ENCODE assay signal across 9 cellular contexts in the genomic region with DNA sequence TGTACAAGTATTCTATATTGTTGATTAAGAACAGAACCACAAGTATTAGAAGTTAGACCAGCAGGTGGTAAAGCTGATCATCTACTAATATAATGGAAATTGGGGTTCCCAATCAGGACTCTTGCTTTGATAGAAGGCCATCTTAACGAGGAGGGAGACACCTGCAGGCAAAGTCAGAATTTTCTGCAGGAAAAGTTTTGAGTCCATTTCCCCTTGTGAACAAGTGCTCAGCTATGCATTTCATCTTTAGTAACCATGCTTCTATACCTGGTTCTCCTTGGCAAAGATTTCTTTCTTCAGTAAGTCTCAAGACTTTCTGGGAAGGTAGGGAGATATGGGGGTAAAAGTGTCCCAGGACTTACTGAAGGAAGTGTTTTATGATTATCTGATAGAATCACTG. TPM values are rescaled to one million over a fixed set of nuclear protein-coding genes. Genes with fewer than 3 reads are reported as not detected.
DNase-seq lines count a peak whose midpoint lies in the region; ATAC-seq, FAIRE-seq and TF ChIP-seq lines count a peak whose summit lies in the region.
"Had no signal": no experiment of that assay in that cellular context is flagged by ENCODE, and none has a peak within 500 bp of the region (broad histone marks: within the 10 kb centered on the region; RNA-seq: fewer than 3 reads in every experiment).

No MANE protein-coding gene starts in this region.

- intact Hi-C loops in activated naive CD4-positive, alpha-beta T cell treated with anti-CD3 and anti-CD28 coated beads for 36 hours (cut with micrococcal nuclease) = loop anchor here (1.0 kb wide), 1 partner anchor 449 kb away; no protein-coding TSS in a partner anchor
- intact Hi-C loops in kidney (cut with DNase I) = no loop called here

- no peak for ATAC-seq in GM19324 (IDR thresholded peaks at IDR 0.05; ENCODE audit: low FRiP score, unreplicated experiment)

- no peak for FAIRE-seq in kidney (lab: Jason Lieb, UNC)

- H3K36me3 Mint-ChIP-seq in activated naive CD4-positive, alpha-beta T cell treated with anti-CD3 and anti-CD28 coated beads for 36 hours (ENCODE audit: low read depth) = no peaks in the 10 kb centered on the region

- TF ChIP-seq CTCF in retinal pigment epithelial cell (conservative IDR thresholded peaks at IDR 0.05; ENCODE audit: low read depth, low read length) = peak; percentile 44
- TF ChIP-seq CTCF in kidney (IDR thresholded peaks at IDR 0.05; ENCODE audit: borderline replicate concordance, extremely low read depth, insufficient read depth) = no peak

- no peaks in the 10 kb centered on the region for H3K9me3 ChIP-seq in kidney (ENCODE audit: control insufficient read depth in 1 of 2, low read length in 2 of 2)

- H3K4me3 Mint-ChIP-seq in activated naive CD4-positive, alpha-beta T cell treated with anti-CD3 and anti-CD28 coated beads for 36 hours = no peak overlapping the region

- DNase-seq in activated naive CD4-positive, alpha-beta T cell treated with anti-CD3 and anti-CD28 coated beads for 36 hours = peak; percentile 26
- no peak for DNase-seq in activated naive CD4-positive, alpha-beta T cell treated with anti-CD3 and anti-CD28 coated beads, Interleukin-2, amount 50 U/mL, for 16 hours
- peak; percentile 52 for DNase-seq in NAMALWA (ENCODE audit: low spot score)
- peak; percentile 55 for DNase-seq in dermis blood vessel endothelial cell
- no peak for DNase-seq in retinal pigment epithelial cell (ENCODE audit: low read depth)
- DNase-seq in kidney = no peak
- no peak for DNase-seq in dedifferentiated amniotic fluid mesenchymal stem cell (ENCODE audit: extremely low spot score)
- DNase-seq: central memory CD4-positive, alpha-beta T cell had no signal

- H3K4me1 Mint-ChIP-seq in activated naive CD4-positive, alpha-beta T cell treated with anti-CD3 and anti-CD28 coated beads for 36 hours (ENCODE audit: low read depth) = peaks cover 9% of the 10 kb centered on the region

- no peaks in the 10 kb centered on the region for H3K9me3 Mint-ChIP-seq in activated naive CD4-positive, alpha-beta T cell treated with anti-CD3 and anti-CD28 coated beads for 36 hours

- H3K4me1 ChIP-seq in kidney (ENCODE audit: control insufficient read depth in 1 of 2, insufficient read depth in 1 of 2, low read depth in 1 of 2, low read length in 2 of 2) = peaks cover 0 to under 1% of the 10 kb centered on the region in 2 donors

- H3K27ac ChIP-seq in kidney (ENCODE audit: low read depth in 2 of 2, low read length in 2 of 2) = no peak overlapping the region

- H3K27ac Mint-ChIP-seq in activated naive CD4-positive, alpha-beta T cell treated with anti-CD3 and anti-CD28 coated beads for 36 hours = no peak overlapping the region

- H3K4me3 ChIP-seq in retinal pigment epithelial cell (ENCODE audit: low read length) = no peak overlapping the region
- no peak overlapping the region for H3K4me3 ChIP-seq in kidney (ENCODE audit: low read length in 2 of 2)

- H3K27me3 Mint-ChIP-seq in activated naive CD4-positive, alpha-beta T cell treated with anti-CD3 and anti-CD28 coated beads for 36 hours (ENCODE audit: low read depth) = no peaks in the 10 kb centered on the region

- CTCF ChIA-PET in activated naive CD4-positive, alpha-beta T cell treated with anti-CD3 and anti-CD28 coated beads for 36 hours (lab: Charles Lee) = interaction anchor here (1.0 to 1.8 kb wide), 4 partner anchors 43 to 449 kb away, joined by 4 to 8 read pairs (median 4); no protein-coding TSS in a partner anchor

- H3K9ac ChIP-seq in kidney (ENCODE audit: low read length in 2 of 2) = no peak overlapping the region

- no peaks in the 10 kb centered on the region for H3K36me3 ChIP-seq in kidney (ENCODE audit: control insufficient read depth in 1 of 2, insufficient read depth in 2 of 2, low read length in 2 of 2)

RNA-seq across cellular contexts. Expression of a gene that starts 36.1 kb away (rescaled TPM):
- total RNA-seq in activated naive CD4-positive, alpha-beta T cell treated with anti-CD3 and anti-CD28 coated beads for 36 hours = 10 to 100 TPM; 10.7 to 11.3 TPM
- 20.0 and 26.4 TPM in 2 replicates for total RNA-seq in dermis blood vessel endothelial cell
- 18.4 TPM for total RNA-seq in kidney
- polyA plus RNA-seq in kidney (ENCODE audit: insufficient read depth, low read depth, low replicate concordance) = 6.3 TPM

Comparison
In these comparisons a context has a peak if more than half of its experiments do, and no peak if none do; other contexts are left out.
1. DNase-seq: peak in activated naive CD4-positive, alpha-beta T cell treated with anti-CD3 and anti-CD28 coated beads for 36 hours (single experiment), NAMALWA (single experiment) and dermis blood vessel endothelial cell (single experiment); none in activated naive CD4-positive, alpha-beta T cell treated with anti-CD3 and anti-CD28 coated beads, Interleukin-2, amount 50 U/mL, for 16 hours (single experiment), retinal pigment epithelial cell (single experiment), kidney (single experiment) and dedifferentiated amniotic fluid mesenchymal stem cell (single experiment).